ENCODE assay signal across 2 cellular contexts in genomic region chr3:98449606-98450193, GRCh38.
TF ChIP-seq lines count a peak whose summit lies in the region.

No MANE protein-coding gene starts in this region.

TF ChIP-seq in GM23338, 12 proteins besides CTCF, POLR2A, EP300 and RAD21:
- TF ChIP-seq JUNB (IDR thresholded peaks at IDR 0.05; ENCODE audit: unreplicated experiment) (no peak), ZNF114 (CRISPR knock-in tag; IDR thresholded peaks at IDR 0.05) (no peak), NANOG (IDR thresholded peaks at IDR 0.05; ENCODE audit: borderline replicate concordance) (no peak), EZH2 (IDR thresholded peaks at IDR 0.05; ENCODE audit: low read depth, unreplicated experiment) (no peak), ZNF462 (CRISPR knock-in tag; IDR thresholded peaks at IDR 0.05) (no peak), POLR2AphosphoS5 (IDR thresholded peaks at IDR 0.05; ENCODE audit: low read depth) (no peak), CREB1 (CRISPR knock-in tag; IDR thresholded peaks at IDR 0.05; ENCODE audit: low read depth) (no peak), STAT1 (IDR thresholded peaks at IDR 0.05; ENCODE audit: unreplicated experiment) (no peak), REST (IDR thresholded peaks at IDR 0.05; ENCODE audit: unreplicated experiment) (no peak), ETS1 (IDR thresholded peaks at IDR 0.05) (no peak), EZH2phosphoT487 (IDR thresholded peaks at IDR 0.05; ENCODE audit: unreplicated experiment) (no peak), ZNF331 (CRISPR knock-in tag; IDR thresholded peaks at IDR 0.05; ENCODE audit: low read depth) (no peak)

TF ChIP-seq in H1, 55 proteins besides CTCF, POLR2A, EP300 and RAD21:
- TF ChIP-seq CHD1 (IDR thresholded peaks at IDR 0.05; ENCODE audit: low read depth, low read length) (no peak), POU5F1 (IDR thresholded peaks at IDR 0.05; ENCODE audit: low read depth, low read length) (no peak), CEBPB (IDR thresholded peaks at IDR 0.05; ENCODE audit: low read depth, low read length) (peak; percentile 31; the same call in 1 of the 2 replicates), GTF2F1 (IDR thresholded peaks at IDR 0.05; ENCODE audit: borderline replicate concordance, low read depth, low read length) (no peak), SIX5 (IDR thresholded peaks at IDR 0.05; ENCODE audit: low read depth, low read length) (no peak)
